In genomic region chr19:49442793-49443365, GRCh38 we compare ENCODE assay signal across 8 cellular contexts. TPM values are rescaled to one million over a fixed set of nuclear protein-coding genes. Genes with fewer than 3 reads are reported as not detected.
DNase-seq lines count a peak whose midpoint lies in the region; ATAC-seq, FAIRE-seq and TF ChIP-seq lines count a peak whose summit lies in the region.

No MANE protein-coding gene starts in this region.

- peaks cover 46% of the 10 kb centered on the region for H3K27me3 Mint-ChIP-seq in activated T-cell treated with anti-CD3 and anti-CD28 coated beads, Interleukin-2, amount 50 U/mL, for 4 hours (ENCODE audit: low read depth)
- H3K27me3 Mint-ChIP-seq in naive thymus-derived CD8-positive, alpha-beta T cell: peaks cover 37 to 50% (median 44%) of the 10 kb centered on the region in 5 donors

- H3K4me1 Mint-ChIP-seq in activated T-cell treated with anti-CD3 and anti-CD28 coated beads, Interleukin-2, amount 50 U/mL, for 4 hours (ENCODE audit: low read depth): peaks cover 25% of the 10 kb centered on the region
- H3K4me1 Mint-ChIP-seq in naive thymus-derived CD8-positive, alpha-beta T cell: peaks cover 26 to 46% (median 41%) of the 10 kb centered on the region in 4 donors

- TF ChIP-seq POLR2A in GM12891 (IDR thresholded peaks at IDR 0.05; ENCODE audit: low read depth, low read length) (no peak), upper lobe of left lung (IDR thresholded peaks at IDR 0.05) (no peak)

- H3K9me3 Mint-ChIP-seq in activated T-cell treated with anti-CD3 and anti-CD28 coated beads, Interleukin-2, amount 50 U/mL, for 4 hours: no peaks in the 10 kb centered on the region
- H3K9me3 Mint-ChIP-seq in naive thymus-derived CD8-positive, alpha-beta T cell: no peaks in the 10 kb centered on the region

- H3K27ac ChIP-seq in fibroblast of lung (ENCODE audit: insufficient read depth, low read length) (no peak overlapping the region), upper lobe of left lung (peak overlapping the region; percentile 31 to 79 (median 61))

- H3K36me3 ChIP-seq in fibroblast of lung (ENCODE audit: control insufficient read depth, insufficient read depth, low read length) (peaks cover 3% of the 10 kb centered on the region), upper lobe of left lung (peaks cover 0 to 14% (median 9%) of the 10 kb centered on the region in 4 donors)

- peak overlapping the region; percentile 44 for H3K9ac ChIP-seq in fibroblast of lung (ENCODE audit: insufficient read depth, low read length)

- H3K4me2 ChIP-seq in fibroblast of lung (ENCODE audit: extremely low read depth, insufficient read depth, low read length): peak overlapping the region; percentile 90

- no peaks in the 10 kb centered on the region for H4K20me1 ChIP-seq in fibroblast of lung (ENCODE audit: control insufficient read depth, extremely low read depth, insufficient read depth, low read length)

- 0% methylated on average over 3 to 29 of the region's 41 CpGs for WGBS in upper lobe of left lung, 2 donors

- TF ChIP-seq EP300 in upper lobe of left lung (IDR thresholded peaks at IDR 0.05): no peak

- POLR2A ChIA-PET in naive thymus-derived CD8-positive, alpha-beta T cell (lab: Charles Lee): interaction anchor here (0.6 to 1.9 kb wide), 10 partner anchors 9 to 109 kb away, joined by 3 to 11 read pairs (median 4); partner anchors contain the start of genes ALDH16A1 and PIH1D1

- peak overlapping the region; percentile 61 to 71 (median 64) for H3K4me3 ChIP-seq in fibroblast of lung (replicated peaks in 1 of 4; ENCODE audit: control extremely low read depth in 1 of 4, insufficient read depth in 1 of 4, low read depth in 3 of 4, low read length in 4 of 4)
- peak overlapping the region; percentile 57 to 67 (median 59) for H3K4me3 ChIP-seq in upper lobe of left lung

- FAIRE-seq in GM12891 (lab: Jason Lieb, UNC): peak; percentile 71

- DNase-seq in A172 (ENCODE audit: low spot score): peak; percentile 84
- DNase-seq in GM12891 (ENCODE audit: insufficient read length, low spot score): peak; percentile 70
- DNase-seq in NCI-H69 (lab: John Stamatoyannopoulos, UW): peak; percentile 93
- DNase-seq in activated T-cell treated with anti-CD3 and anti-CD28 coated beads, Interleukin-2, amount 50 U/mL, for 4 hours: no peak
- peak; percentile 68 to 78 for DNase-seq in fibroblast of lung (ENCODE audit: low read depth in 2 of 2)
- peak in 3 of 10 donors; percentile 50 to 72 (median 59) for DNase-seq in naive thymus-derived CD8-positive, alpha-beta T cell
- DNase-seq in upper lobe of left lung: peak; percentile 94 to 98

- H3K4me1 ChIP-seq in fibroblast of lung (ENCODE audit: control insufficient read depth, extremely low read depth, insufficient read depth, low read length): no peaks in the 10 kb centered on the region
- H3K4me1 ChIP-seq in upper lobe of left lung: peaks cover 8 to 28% (median 16%) of the 10 kb centered on the region in 4 donors

- H3K36me3 Mint-ChIP-seq in activated T-cell treated with anti-CD3 and anti-CD28 coated beads, Interleukin-2, amount 50 U/mL, for 4 hours (ENCODE audit: insufficient read depth): peaks cover 2% of the 10 kb centered on the region
- peaks cover 2 to 14% (median 5%) of the 10 kb centered on the region in 3 donors for H3K36me3 Mint-ChIP-seq in naive thymus-derived CD8-positive, alpha-beta T cell

- peak overlapping the region; percentile 78 for H3K4me3 Mint-ChIP-seq in activated T-cell treated with anti-CD3 and anti-CD28 coated beads, Interleukin-2, amount 50 U/mL, for 4 hours
- peak overlapping the region; percentile 77 to 90 (median 84) for H3K4me3 Mint-ChIP-seq in naive thymus-derived CD8-positive, alpha-beta T cell

- no peaks in the 10 kb centered on the region for H3K79me2 ChIP-seq in fibroblast of lung (ENCODE audit: control insufficient read depth, insufficient read depth, low read length)

- H2AFZ ChIP-seq in fibroblast of lung (ENCODE audit: low read length): peak overlapping the region; percentile 83

- ATAC-seq in HG03175 (IDR thresholded peaks at IDR 0.05; ENCODE audit: unreplicated experiment) (peak; percentile 4), upper lobe of left lung (ENCODE audit: low FRiP score in 2 of 2) (peak; percentile 86 to 88)
- ATAC-seq in activated T-cell treated with anti-CD3 and anti-CD28 coated beads, Interleukin-2, amount 50 U/mL, for 4 hours: peak; percentile 29 to 42
- peak; percentile 0 to 19 for ATAC-seq in naive thymus-derived CD8-positive, alpha-beta T cell

- H3K27me3 ChIP-seq in fibroblast of lung (ENCODE audit: control insufficient read depth, insufficient read depth, low read length): peaks cover 40% of the 10 kb centered on the region
- peaks cover 0 to 26% (median 11%) of the 10 kb centered on the region in 4 donors for H3K27me3 ChIP-seq in upper lobe of left lung

- H3K9me3 ChIP-seq in fibroblast of lung (ENCODE audit: control insufficient read depth, insufficient read depth, low read depth, low read length): no peaks in the 10 kb centered on the region
- H3K9me3 ChIP-seq in upper lobe of left lung: no peaks in the 10 kb centered on the region

- peak overlapping the region in 8 of 10 donors; percentile 14 to 96 (median 92) for H3K27ac Mint-ChIP-seq in naive thymus-derived CD8-positive, alpha-beta T cell

- TF ChIP-seq CTCF in fibroblast of lung (conservative IDR thresholded peaks at IDR 0.05 in 1 of 2, IDR thresholded peaks at IDR 0.05 in 1 of 2; ENCODE audit: low read depth in 1 of 2, low read length in 2 of 2) (no peak), upper lobe of left lung (IDR thresholded peaks at IDR 0.05) (no peak)

TF ChIP-seq in GM12891, 5 proteins besides CTCF, POLR2A, EP300 and RAD21:
- TF ChIP-seq POLR2AphosphoS5 (IDR thresholded peaks at IDR 0.05; ENCODE audit: low read depth, low read length): no peak
- no peak for TF ChIP-seq POU2F2 (IDR thresholded peaks at IDR 0.05; ENCODE audit: low read depth, low read length)
- no peak for TF ChIP-seq TAF1 (IDR thresholded peaks at IDR 0.05; ENCODE audit: low read depth, low read length)
- TF ChIP-seq PAX5 (IDR thresholded peaks at IDR 0.05; ENCODE audit: insufficient read depth, low read length, severe bottlenecking): no peak
- TF ChIP-seq SPI1 (IDR thresholded peaks at IDR 0.05; ENCODE audit: low read depth, low read length): no peak

RNA-seq across cellular contexts. Expression of gene SLC17A7, which starts 1.6 kb away (rescaled TPM):
- total RNA-seq in A172 (2014; rRNA removed; shearing (Covaris generic)): 0.12 TPM in 1 of 2 replicates, not detected in the other
- polyA plus RNA-seq in GM12891 (2012; ENCODE audit: low read depth, missing spikeins): 0.09 TPM
- total RNA-seq in activated T-cell treated with anti-CD3 and anti-CD28 coated beads, Interleukin-2, amount 50 U/mL, for 4 hours: under 1 TPM in 2 of 3 donors, not detected in 1; 0.08 to 0.13 TPM
- total RNA-seq in fibroblast of lung (0.33 TPM in 1 of 2 replicates, not detected in the other), upper lobe of left lung (1 to 10 TPM in 2 of 6 donors, under 1 TPM in 3, not detected in 1; 0.37 to 2.1 (median 0.78) TPM)
- polyA plus RNA-seq in fibroblast of lung: 0.06 and 0.08 TPM in 2 replicates
- 0.10 TPM in 1 of 2 replicates, not detected in the other for polyA plus RNA-seq in fibroblast of lung (2012)
- 1.0 TPM in 1 of 2 replicates, not detected in the other for polyA minus RNA-seq in fibroblast of lung (ENCODE audit: low replicate concordance)
- total RNA-seq in naive thymus-derived CD8-positive, alpha-beta T cell: under 1 TPM; 0.27 to 0.73 TPM
- not detected for polyA plus RNA-seq in naive thymus-derived CD8-positive, alpha-beta T cell

RNA-seq across cellular contexts. Expression of gene PIH1D1, which starts 8.7 kb away (rescaled TPM):
- 103 and 119 TPM in 2 replicates for total RNA-seq in A172 (2014; rRNA removed; shearing (Covaris generic))
- 116 TPM for polyA plus RNA-seq in GM12891 (2012; ENCODE audit: low read depth, missing spikeins)
- total RNA-seq in activated T-cell treated with anti-CD3 and anti-CD28 coated beads, Interleukin-2, amount 50 U/mL, for 4 hours: 100 to 1,000 TPM in 2 of 3 donors, 10 to 100 TPM in 1; 95.0 to 105 (median 105) TPM
- total RNA-seq in fibroblast of lung (94.5 and 110 TPM in 2 replicates), upper lobe of left lung (100 to 1,000 TPM in 1 of 6 donors, 10 to 100 TPM in 5; 59.5 to 120 (median 72.8) TPM)
- 42.5 and 53.8 TPM in 2 replicates for polyA plus RNA-seq in fibroblast of lung
- polyA plus RNA-seq in fibroblast of lung (2012): 40.5 and 59.5 TPM in 2 replicates
- polyA minus RNA-seq in fibroblast of lung (ENCODE audit: low replicate concordance): 30.5 and 90.2 TPM in 2 replicates
- 100 to 1,000 TPM; 157 to 179 TPM for total RNA-seq in naive thymus-derived CD8-positive, alpha-beta T cell
- 10 to 100 TPM; 85.3 to 88.9 (median 86.7) TPM for polyA plus RNA-seq in naive thymus-derived CD8-positive, alpha-beta T cell

RNA-seq across cellular contexts. Expression of gene ALDH16A1, which starts 10.1 kb away (rescaled TPM):
- total RNA-seq in A172 (2014; rRNA removed; shearing (Covaris generic)): 41.6 and 47.0 TPM in 2 replicates
- polyA plus RNA-seq in GM12891 (2012; ENCODE audit: low read depth, missing spikeins): 13.7 TPM
- total RNA-seq in activated T-cell treated with anti-CD3 and anti-CD28 coated beads, Interleukin-2, amount 50 U/mL, for 4 hours: 10 to 100 TPM; 35.4 to 42.9 (median 35.8) TPM
- total RNA-seq in fibroblast of lung: 13.9 and 24.9 TPM in 2 replicates
- 2.4 and 4.3 TPM in 2 replicates for polyA plus RNA-seq in fibroblast of lung
- polyA plus RNA-seq in fibroblast of lung (2012): 7.1 and 14.6 TPM in 2 replicates
- 4.0 and 5.1 TPM in 2 replicates for polyA minus RNA-seq in fibroblast of lung (ENCODE audit: low replicate concordance)
- total RNA-seq in naive thymus-derived CD8-positive, alpha-beta T cell: 10 to 100 TPM; 44.3 to 44.4 TPM
- polyA plus RNA-seq in naive thymus-derived CD8-positive, alpha-beta T cell: 10 to 100 TPM; 28.3 to 38.0 (median 30.1) TPM
- 100 to 1,000 TPM in 1 of 6 donors, 10 to 100 TPM in 5; 26.3 to 111 (median 48.2) TPM for total RNA-seq in upper lobe of left lung

RNA-seq across cellular contexts. Expression of gene GFY, which starts 17.7 kb away (rescaled TPM):
- not detected in 2 replicates for total RNA-seq in A172 (2014; rRNA removed; shearing (Covaris generic))
- not detected for polyA plus RNA-seq in GM12891 (2012; ENCODE audit: low read depth, missing spikeins)
- total RNA-seq in activated T-cell treated with anti-CD3 and anti-CD28 coated beads, Interleukin-2, amount 50 U/mL, for 4 hours: not detected
- total RNA-seq in fibroblast of lung: not detected in 2 replicates
- polyA plus RNA-seq in fibroblast of lung: not detected in 2 replicates
- not detected in 2 replicates for polyA plus RNA-seq in fibroblast of lung (2012)
- polyA minus RNA-seq in fibroblast of lung (ENCODE audit: low replicate concordance): not detected in 2 replicates
- total RNA-seq in naive thymus-derived CD8-positive, alpha-beta T cell: not detected
- not detected for polyA plus RNA-seq in naive thymus-derived CD8-positive, alpha-beta T cell
- not detected for total RNA-seq in upper lobe of left lung

RNA-seq across cellular contexts. Expression of gene PTH2, which starts 19.6 kb away (rescaled TPM):
- total RNA-seq in A172 (2014; rRNA removed; shearing (Covaris generic)): not detected in 2 replicates
- polyA plus RNA-seq in GM12891 (2012; ENCODE audit: low read depth, missing spikeins): not detected
- total RNA-seq in activated T-cell treated with anti-CD3 and anti-CD28 coated beads, Interleukin-2, amount 50 U/mL, for 4 hours: not detected
- total RNA-seq in fibroblast of lung (not detected in 2 replicates), upper lobe of left lung (not detected)
- not detected in 2 replicates for polyA plus RNA-seq in fibroblast of lung
- not detected in 2 replicates for polyA plus RNA-seq in fibroblast of lung (2012)
- not detected in 2 replicates for polyA minus RNA-seq in fibroblast of lung (ENCODE audit: low replicate concordance)
- total RNA-seq in naive thymus-derived CD8-positive, alpha-beta T cell: not detected
- polyA plus RNA-seq in naive thymus-derived CD8-positive, alpha-beta T cell: not detected

Comparison
In these comparisons a context has a peak if more than half of its experiments do, and no peak if none do; other contexts are left out.
1. ATAC-seq: peak in every context shown above with its lines; median percentile 87 in upper lobe of left lung; 36 in activated T-cell treated with anti-CD3 and anti-CD28 coated beads, Interleukin-2, amount 50 U/mL, for 4 hours; 10 in naive thymus-derived CD8-positive, alpha-beta T cell; 4 in HG03175.